ENCODE assay signal across 21 cellular contexts in the genomic region with DNA sequence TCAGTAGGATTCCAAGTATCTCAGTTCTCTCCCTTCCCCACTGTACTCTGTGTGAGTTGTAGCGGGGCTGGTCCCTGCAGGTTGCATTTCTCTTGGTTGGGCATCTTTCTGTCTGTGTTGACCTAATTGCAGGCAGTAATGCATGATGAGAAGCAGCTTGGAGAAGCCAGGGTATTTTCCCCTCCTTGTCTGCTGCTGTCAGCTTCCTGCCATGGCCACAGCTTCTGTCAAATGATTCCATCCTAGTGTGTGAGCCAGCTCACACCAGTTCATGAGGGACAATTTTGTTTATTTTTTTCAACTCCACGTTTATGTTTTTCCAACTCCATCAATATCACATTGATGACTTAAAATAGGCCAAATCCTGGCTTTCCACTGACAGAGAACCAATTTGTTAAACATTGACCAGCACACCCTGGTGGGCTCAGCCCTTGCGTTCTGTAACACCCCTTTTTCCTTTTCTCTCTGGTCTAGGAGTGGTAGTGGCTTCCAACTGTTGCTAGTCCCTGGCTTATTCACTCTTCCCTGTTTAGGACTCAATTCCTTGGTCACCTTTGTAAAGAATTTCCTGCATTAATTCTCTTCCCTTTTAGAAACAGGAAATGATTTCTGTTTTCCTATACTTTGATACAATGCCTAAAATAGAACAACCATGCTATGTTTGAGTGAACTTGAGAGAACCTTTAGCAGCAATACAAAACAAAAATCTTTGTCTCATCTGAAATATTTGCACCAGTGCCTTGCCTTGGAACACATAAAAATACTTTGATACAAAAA. TPM values are rescaled to one million over a fixed set of nuclear protein-coding genes. Genes with fewer than 3 reads are reported as not detected.
DNase-seq lines count a peak whose midpoint lies in the region; ATAC-seq, FAIRE-seq and TF ChIP-seq lines count a peak whose summit lies in the region.
"Had no signal": no experiment of that assay in that cellular context is flagged by ENCODE, and none has a peak within 500 bp of the region (broad histone marks: within the 10 kb centered on the region; RNA-seq: fewer than 3 reads in every experiment).

No MANE protein-coding gene starts in this region.

- no peaks in the 10 kb centered on the region for H3K27me3 ChIP-seq in Loucy (ENCODE audit: insufficient read depth, low read length, poor library complexity, severe bottlenecking)
- H3K27me3 ChIP-seq in H1 (replicated peaks in 1 of 4; ENCODE audit: control insufficient read depth in 3 of 4, extremely low read depth in 1 of 4, insufficient read depth in 3 of 4, low read length in 3 of 4), result no peaks in the 10 kb centered on the region
- no peaks in the 10 kb centered on the region for H3K27me3 ChIP-seq in effector memory CD4-positive, alpha-beta T cell (replicated peaks; ENCODE audit: control insufficient read depth, insufficient read depth, low read length, poor library complexity, severe bottlenecking)
- H3K27me3 ChIP-seq in tibial artery, result no peaks in the 10 kb centered on the region

- H3K79me2 ChIP-seq in Loucy (ENCODE audit: insufficient read depth, low read length) (no peaks in the 10 kb centered on the region), H1 (ENCODE audit: control insufficient read depth in 1 of 2, insufficient read depth in 2 of 2, low read length in 2 of 2) (no peaks in the 10 kb centered on the region)

- no peaks in the 10 kb centered on the region for H3K9me3 ChIP-seq in Loucy (ENCODE audit: insufficient read depth, low read depth, low read length)
- H3K9me3 ChIP-seq in H1 (ENCODE audit: insufficient read depth in 2 of 2, low read depth in 1 of 2, low read length in 1 of 2), result no peaks in the 10 kb centered on the region
- H3K9me3 ChIP-seq in effector memory CD4-positive, alpha-beta T cell (ENCODE audit: control insufficient read depth, low read length), result no peaks in the 10 kb centered on the region
- no peaks in the 10 kb centered on the region for H3K9me3 ChIP-seq in tibial artery

- H3K4me1 ChIP-seq in Loucy (ENCODE audit: insufficient read depth, low read length, poor library complexity, severe bottlenecking), result peaks cover 18% of the 10 kb centered on the region
- no peaks in the 10 kb centered on the region for H3K4me1 ChIP-seq in H1 (replicated peaks in 1 of 4; ENCODE audit: control insufficient read depth in 3 of 4, insufficient read depth in 4 of 4, low read length in 3 of 4)
- no peaks in the 10 kb centered on the region for H3K4me1 ChIP-seq in effector memory CD4-positive, alpha-beta T cell (ENCODE audit: control insufficient read depth, insufficient read depth, low read length, poor library complexity, severe bottlenecking)
- peaks cover 0 to 3% (median 0%) of the 10 kb centered on the region in 4 donors for H3K4me1 ChIP-seq in tibial artery

- H2BK120ac ChIP-seq in H1 (replicated peaks; ENCODE audit: low read depth, low read length), result no peak overlapping the region

- peak; percentile 30 for ATAC-seq in activated CD4-positive, alpha-beta T cell treated with anti-CD3 and anti-CD28 coated beads for 36 hours
- no peak for ATAC-seq in GM18907 (IDR thresholded peaks at IDR 0.05; ENCODE audit: unreplicated experiment)
- ATAC-seq: K562 had no signal

- no peaks in the 10 kb centered on the region for H3K9me3 Mint-ChIP-seq in activated CD4-positive, alpha-beta T cell treated with anti-CD3 and anti-CD28 coated beads for 36 hours (ENCODE audit: low read depth)
- H3K9me3 Mint-ChIP-seq in nephron, result no peaks in the 10 kb centered on the region

- no peak for TF ChIP-seq POLR2A in H1 (IDR thresholded peaks at IDR 0.05; ENCODE audit: control extremely low read depth in 1 of 2, low read depth in 2 of 2, low read length in 2 of 2)

- no peak overlapping the region for H4K8ac ChIP-seq in H1 (ENCODE audit: extremely low read depth, insufficient read depth, low read length)

- H3K9ac ChIP-seq in Loucy (ENCODE audit: low read depth, low read length, poor library complexity, severe bottlenecking) (no peak overlapping the region), H1 (replicated peaks in 1 of 4; ENCODE audit: extremely low read depth in 1 of 4, low read depth in 3 of 4, low read length in 3 of 4) (no peak overlapping the region)
- H3K9ac ChIP-seq: GM23248 had no signal

- H3K79me1 ChIP-seq in H1 (ENCODE audit: low read depth, low read length), result no peaks in the 10 kb centered on the region

- H3K23ac ChIP-seq in H1 (ENCODE audit: insufficient read length), result no peak overlapping the region

- DNase-seq in activated CD4-positive, alpha-beta T cell treated with anti-CD3 and anti-CD28 coated beads for 36 hours, result peak; percentile 16
- DNase-seq in activated CD4-positive, alpha-beta T cell treated with anti-CD3 and anti-CD28 coated beads, Interleukin-2, amount 50 U/mL, for 48 hours, result no peak
- DNase-seq in H1 (ENCODE audit: low read depth in 1 of 2, low spot score in 2 of 2) (no peak), tibial artery (no peak)
- DNase-seq in effector memory CD4-positive, alpha-beta T cell, result no peak
- DNase-seq: COR-L47, GM23248, NCI-H1092, NCI-H345, NCI-H526 treated with DMSO at 0.1 percent for 48 hours, RPMI8226 had no signal

- TF ChIP-seq CTCF in Loucy (conservative IDR thresholded peaks at IDR 0.05; ENCODE audit: low read length) (no peak), H1 (IDR thresholded peaks at IDR 0.05; ENCODE audit: control extremely low read depth in 1 of 3, insufficient read depth in 1 of 3, low read depth in 1 of 3, low read length in 3 of 3) (no peak), nephron (IDR thresholded peaks at IDR 0.05; ENCODE audit: unreplicated experiment in 3 of 3) (no peak), tibial artery (IDR thresholded peaks at IDR 0.05) (no peak)

- intact Hi-C loops in activated CD4-positive, alpha-beta T cell treated with anti-CD3 and anti-CD28 coated beads for 36 hours (cut with DNase I, micrococcal nuclease), result no loop called here
- intact Hi-C loops in tibial artery (cut with DNase I; ENCODE audit: low total_unique reads), result no loop called here

- no peak overlapping the region for H4K91ac ChIP-seq in H1 (replicated peaks; ENCODE audit: insufficient read length, low read length)

- no peak for TF ChIP-seq RAD21 in H1 (IDR thresholded peaks at IDR 0.05 in 1 of 2, conservative IDR thresholded peaks at IDR 0.05 in 1 of 2; ENCODE audit: low read depth in 2 of 2, low read length in 2 of 2)

- H3K18ac ChIP-seq in H1 (ENCODE audit: extremely low read depth, low read length), result no peak overlapping the region

- POLR2A ChIA-PET in activated CD4-positive, alpha-beta T cell treated with anti-CD3 and anti-CD28 coated beads for 36 hours (lab: Charles Lee), result no interaction called here
- POLR2A ChIA-PET in H1 (lab: Charles Lee; ENCODE audit: partially characterized antibody), result no interaction called here

- no peaks in the 10 kb centered on the region for H3F3A ChIP-seq in Loucy (ENCODE audit: low read depth)

- H3K4me3 ChIP-seq in Loucy (ENCODE audit: low read length, poor library complexity, severe bottlenecking), result no peak overlapping the region
- no peak overlapping the region for H3K4me3 ChIP-seq in H1 (ENCODE audit: extremely low read depth in 1 of 4, insufficient read depth in 2 of 4, low read depth in 3 of 4, low read length in 4 of 4)
- no peak overlapping the region for H3K4me3 ChIP-seq in effector memory CD4-positive, alpha-beta T cell (ENCODE audit: insufficient read depth, low read depth, low read length, poor library complexity, severe bottlenecking)
- no peak overlapping the region for H3K4me3 ChIP-seq in tibial artery
- H3K4me3 ChIP-seq: GM23248, K562 had no signal

- no peak overlapping the region for H2AK5ac ChIP-seq in H1 (ENCODE audit: low read depth, low read length)

- no peak overlapping the region for H3K4ac ChIP-seq in H1 (replicated peaks; ENCODE audit: insufficient read length, low read depth, low read length)

- H3K27ac ChIP-seq in H1 (ENCODE audit: low read depth, low read length) (no peak overlapping the region), tibial artery (no peak overlapping the region)
- no peak overlapping the region for H3K27ac ChIP-seq in effector memory CD4-positive, alpha-beta T cell (ENCODE audit: insufficient read depth, low read length, poor library complexity, severe bottlenecking)
- H3K27ac ChIP-seq: 22Rv1, GM23248 had no signal

- H2AFZ ChIP-seq in Loucy (ENCODE audit: low read length) (no peak overlapping the region), H1 (ENCODE audit: low read length) (no peak overlapping the region)
- H2AFZ ChIP-seq: GM23248 had no signal

- H3K4me1 Mint-ChIP-seq in activated CD4-positive, alpha-beta T cell treated with anti-CD3 and anti-CD28 coated beads for 36 hours, result peaks cover 15% of the 10 kb centered on the region
- H3K4me1 Mint-ChIP-seq in nephron, result peaks cover 53% of the 10 kb centered on the region

- H3K23me2 ChIP-seq in H1 (ENCODE audit: low read depth, low read length), result no peaks in the 10 kb centered on the region

- no peak overlapping the region for H3K14ac ChIP-seq in H1 (ENCODE audit: insufficient read length)

- no peak overlapping the region for H2BK12ac ChIP-seq in H1 (ENCODE audit: low read depth, low read length)

- no peak overlapping the region for H2BK15ac ChIP-seq in H1 (ENCODE audit: low read length)

- H3K4me3 Mint-ChIP-seq in activated CD4-positive, alpha-beta T cell treated with anti-CD3 and anti-CD28 coated beads for 36 hours, result no peak overlapping the region
- H3K4me3 Mint-ChIP-seq in nephron, result no peak overlapping the region
- H3K4me3 Mint-ChIP-seq: CD14-positive monocyte had no signal

- no peaks in the 10 kb centered on the region for H3K36me3 Mint-ChIP-seq in activated CD4-positive, alpha-beta T cell treated with anti-CD3 and anti-CD28 coated beads for 36 hours (ENCODE audit: low read depth)
- H3K36me3 Mint-ChIP-seq in nephron (ENCODE audit: low read depth), result no peaks in the 10 kb centered on the region
- H3K36me3 Mint-ChIP-seq: CD14-positive monocyte had no signal

- no peak overlapping the region for H4K5ac ChIP-seq in H1 (ENCODE audit: insufficient read length, low read depth, low read length)

- H2BK5ac ChIP-seq in H1 (ENCODE audit: low read depth, low read length), result no peak overlapping the region

- no peaks in the 10 kb centered on the region for H3K9me2 ChIP-seq in Loucy (replicated peaks; ENCODE audit: low read depth, low read length)

- no peak overlapping the region for H3K56ac ChIP-seq in H1 (replicated peaks; ENCODE audit: insufficient read length, low read depth, low read length)

- 85% methylated on average over 3 of the region's 3 CpGs; no CpG with 5 or more reads in 1 of the 2 experiments for WGBS in H1 (ENCODE audit: extremely low coverage in 1 of 2, insufficient coverage in 1 of 2, insufficient read length in 1 of 2, insufficient replicate concordance in 2 of 2, low coverage in 1 of 2, low lambda C conversion rate in 2 of 2, missing lambda C conversion rate in 1 of 2), 2 experiments

- no peak for FAIRE-seq in H1 (lab: Jason Lieb, UNC)
- FAIRE-seq: G401.6, GM12892, K562 had no signal

- no peaks in the 10 kb centered on the region for H3K27me3 Mint-ChIP-seq in activated CD4-positive, alpha-beta T cell treated with anti-CD3 and anti-CD28 coated beads for 36 hours
- no peaks in the 10 kb centered on the region for H3K27me3 Mint-ChIP-seq in nephron (ENCODE audit: low read depth)

- H3K36me3 ChIP-seq in Loucy (ENCODE audit: insufficient read depth, low read length) (no peaks in the 10 kb centered on the region), H1 (ENCODE audit: control insufficient read depth in 2 of 4, insufficient read depth in 4 of 4, low read length in 3 of 4) (no peaks in the 10 kb centered on the region), tibial artery (no peaks in the 10 kb centered on the region)
- H3K36me3 ChIP-seq in effector memory CD4-positive, alpha-beta T cell (ENCODE audit: control insufficient read depth, insufficient read depth, low read length), result no peaks in the 10 kb centered on the region

- TF ChIP-seq EP300 in H1 (IDR thresholded peaks at IDR 0.05; ENCODE audit: borderline replicate concordance in 1 of 2, low read depth in 2 of 2, low read length in 2 of 2), result no peak

- no peak overlapping the region for H3K27ac Mint-ChIP-seq in activated CD4-positive, alpha-beta T cell treated with anti-CD3 and anti-CD28 coated beads for 36 hours
- H3K27ac Mint-ChIP-seq in nephron, result peak overlapping the region in 2 of 3 experiments; percentile 25
- H3K27ac Mint-ChIP-seq: CD14-positive monocyte had no signal

- no peaks in the 10 kb centered on the region for H4K20me1 ChIP-seq in Loucy (ENCODE audit: insufficient read depth, low read length, poor library complexity, severe bottlenecking)
- H4K20me1 ChIP-seq in H1 (replicated peaks in 1 of 2; ENCODE audit: control insufficient read depth in 1 of 2, insufficient read depth in 2 of 2, low read length in 2 of 2), result no peaks in the 10 kb centered on the region

- CTCF ChIA-PET in activated CD4-positive, alpha-beta T cell treated with anti-CD3 and anti-CD28 coated beads for 36 hours (lab: Charles Lee), result interaction anchor here (0.6 to 2.9 kb wide), 2 partner anchors 13 to 994 kb away, joined by 3 to 15 read pairs; no protein-coding TSS in a partner anchor
- CTCF ChIA-PET in H1 (lab: Charles Lee; ENCODE audit: partially characterized antibody), result interaction anchor here (0.9 to 1.6 kb wide), 2 partner anchors 13 to 218 kb away, joined by 4 to 5 read pairs; no protein-coding TSS in a partner anchor

- H2BK20ac ChIP-seq in H1 (ENCODE audit: low read length), result peak overlapping the region; percentile 4; the same call in 1 of the 2 replicates

- H3K4me2 ChIP-seq in Loucy (ENCODE audit: low read depth, low read length, poor library complexity, severe bottlenecking), result peak overlapping the region; percentile 9
- no peak overlapping the region for H3K4me2 ChIP-seq in H1 (ENCODE audit: insufficient read depth in 1 of 2, low read depth in 2 of 2, low read length in 2 of 2)

RNA-seq across cellular contexts. Expression of a gene that starts 44.9 kb away (rescaled TPM):
- not detected for total RNA-seq in activated CD4-positive, alpha-beta T cell treated with anti-CD3 and anti-CD28 coated beads for 36 hours
- not detected in 2 replicates for total RNA-seq in H1 (2021; fragmentation: NEBNext Ultra II Directional; extraction: Animal tissue kit (Norgen Biotek cat#: 25700))
- polyA plus RNA-seq in H1 (2011; rRNA removed), result not detected in 2 replicates
- not detected for polyA plus RNA-seq in H1 (2011; cell fraction: cytosol; rRNA removed)
- not detected for polyA plus RNA-seq in H1 (2011; cell fraction: nucleus; rRNA removed)
- not detected in 4 replicates for polyA plus RNA-seq in H1 (2012, experiment 1 of 2)
- not detected for polyA plus RNA-seq in H1 (2012, experiment 2 of 2)
- polyA plus RNA-seq in H1 (2013, experiment 1 of 2), result not detected
- not detected for polyA plus RNA-seq in H1 (2013, experiment 2 of 2)
- not detected in 2 replicates for polyA minus RNA-seq in H1 (2011; rRNA and poly(A)+ RNA removed)
- polyA minus RNA-seq in H1 (2011; cell fraction: cytosol; rRNA and poly(A)+ RNA removed), result not detected
- not detected for polyA minus RNA-seq in H1 (2011; cell fraction: nucleus; rRNA and poly(A)+ RNA removed)
- total RNA-seq: GM23248, K562, M059J, OCI-LY7 had no signal
- polyA plus RNA-seq: CD14-positive monocyte, GM23248, K562 had no signal
